Comparison of ENCODE assay signal across 39 cellular contexts in genomic region chr11:110736158-110736553, GRCh38. TPM values are rescaled to one million over a fixed set of nuclear protein-coding genes. Genes with fewer than 3 reads are reported as not detected.
"Had no signal": no experiment of that assay in that cellular context is flagged by ENCODE, and none has a peak within 500 bp of the region (broad histone marks: within the 10 kb centered on the region; RNA-seq: fewer than 3 reads in every experiment).

No MANE protein-coding gene starts in this region.

- H3K4me1 ChIP-seq: adrenal gland, ascending aorta, body of pancreas, breast epithelium had no signal

- H3K27ac Mint-ChIP-seq: activated naive CD4-positive, alpha-beta T cell treated with anti-CD3 and anti-CD28 coated beads for 36 hours; activated naive CD4-positive, alpha-beta T cell treated with anti-CD3 and anti-CD28 coated beads, Interleukin-2, amount 10 ng/mL, durations not matched to agents 7 days and 5 days; activated naive CD4-positive, alpha-beta T cell treated with anti-CD3 and anti-CD28 coated beads, Interleukin-2, amount 50 U/mL, for 24 hours; activated naive CD4-positive, alpha-beta T cell treated with anti-CD3 and anti-CD28 coated beads, Interleukin-2, amount 50 U/mL, for 72 hours; activated naive CD8-positive, alpha-beta T cell; activated naive CD8-positive, alpha-beta T cell treated with anti-CD3 and anti-CD28 coated beads, Interleukin-2, amount 10 ng/mL, durations not matched to agents 7 days and 5 days; activated naive CD8-positive, alpha-beta T cell treated with anti-CD3 and anti-CD28 coated beads, Interleukin-2, amount 50 U/mL, for 24 hours; activated T-cell treated with anti-CD3 and anti-CD28 coated beads, Interleukin-2, amount 50 U/mL, for 24 hours; activated T-cell treated with anti-CD3 and anti-CD28 coated beads, Interleukin-2, amount 50 U/mL, for 72 hours; activated T-helper 1 cell treated with anti-CD3 and anti-CD28 coated beads, Interleukin-12 subunit alpha, Interleukin-12 subunit beta, Interleukin-2, Interleukin-4 antibody, amounts not matched to agents 30 ng/mL and 10 ng/mL and 1 ng/mL, durations not matched to agents 14 hours and 24 hours and 36 hours; activated T-helper 17 cell treated with anti-CD3 and anti-CD28 coated beads, Interleukin-2, amount 50 U/mL, for 72 hours; activated T-helper 2 cell treated with anti-CD3 and anti-CD28 coated beads, Interferon-gamma antibody, Interleukin-2, Interleukin-4, amounts not matched to agents 10 μg/mL and 5 μg/mL and 100 μg/mL, durations not matched to agents 14 hours and 24 hours and 36 hours had no signal

- H3K4me1 Mint-ChIP-seq: activated naive CD4-positive, alpha-beta T cell treated with anti-CD3 and anti-CD28 coated beads, Interleukin-2, amount 10 ng/mL, durations not matched to agents 7 days and 5 days; activated naive CD4-positive, alpha-beta T cell treated with anti-CD3 and anti-CD28 coated beads, Interleukin-2, amount 50 U/mL, for 24 hours; activated naive CD8-positive, alpha-beta T cell treated with anti-CD3 and anti-CD28 coated beads for 36 hours; activated naive CD8-positive, alpha-beta T cell treated with anti-CD3 and anti-CD28 coated beads, Interleukin-2, amount 10 ng/mL, durations not matched to agents 7 days and 5 days; activated naive CD8-positive, alpha-beta T cell treated with anti-CD3 and anti-CD28 coated beads, Interleukin-2, amount 50 U/mL, for 24 hours; activated T-helper 17 cell treated with anti-CD3 and anti-CD28 coated beads, Interleukin-2, amount 50 U/mL, for 72 hours; central memory CD8-positive, alpha-beta T cell had no signal

- DNase-seq: activated effector memory CD4-positive, alpha-beta T cell treated with anti-CD3 and anti-CD28 coated beads, Interleukin-2, amount 50 U/mL, for 16 hours; activated effector memory CD4-positive, alpha-beta T cell treated with Interleukin-2 at 50 U/mL for 16 hours; activated gamma-delta T cell; activated gamma-delta T cell treated with Interleukin-2 at 50 U/mL for 16 hours; activated naive CD4-positive, alpha-beta T cell; activated naive CD4-positive, alpha-beta T cell treated with anti-CD3 and anti-CD28 coated beads for 36 hours; activated naive CD4-positive, alpha-beta T cell treated with anti-CD3 and anti-CD28 coated beads, Interleukin-2, amount 10 ng/mL, durations not matched to agents 7 days and 5 days; activated naive CD4-positive, alpha-beta T cell treated with anti-CD3 and anti-CD28 coated beads, Interleukin-2, amount 50 U/mL, for 16 hours; activated naive CD8-positive, alpha-beta T cell treated with anti-CD3 and anti-CD28 coated beads for 36 hours; activated naive CD8-positive, alpha-beta T cell treated with anti-CD3 and anti-CD28 coated beads, Interleukin-2, amount 10 ng/mL, durations not matched to agents 7 days and 5 days; activated naive CD8-positive, alpha-beta T cell treated with anti-CD3 and anti-CD28 coated beads, Interleukin-2, amount 50 U/mL, for 24 hours; activated T-cell treated with anti-CD3 and anti-CD28 coated beads, Interleukin-2, amount 50 U/mL, for 1 hour; activated T-cell treated with anti-CD3 and anti-CD28 coated beads, Interleukin-2, amount 50 U/mL, for 24 hours; activated T-cell treated with anti-CD3 and anti-CD28 coated beads, Interleukin-2, amount 50 U/mL, for 4 hours; activated T-cell treated with anti-CD3 and anti-CD28 coated beads, Interleukin-2, amount 50 U/mL, for 48 hours; activated T-cell treated with anti-CD3 and anti-CD28 coated beads, Interleukin-2, amount 50 U/mL, for 72 hours; adrenal gland; amniotic stem cell; amygdala; anterior cingulate cortex; aorta; body of pancreas; brain microvascular endothelial cell; caudate nucleus; central memory CD4-positive, alpha-beta T cell; cerebellar nuclear complex had no signal

- H3K36me3 ChIP-seq: adrenal gland, ascending aorta, brain microvascular endothelial cell, breast epithelium, cardiac muscle cell had no signal

- H3K4me3 ChIP-seq: adrenal gland, ascending aorta, body of pancreas, breast epithelium, cardiac muscle cell had no signal

- FAIRE-seq: astrocyte, bronchial epithelial cell had no signal

- H3K4me3 Mint-ChIP-seq: activated naive CD4-positive, alpha-beta T cell treated with anti-CD3 and anti-CD28 coated beads for 36 hours; activated naive CD4-positive, alpha-beta T cell treated with anti-CD3 and anti-CD28 coated beads, Interleukin-2, amount 10 ng/mL, durations not matched to agents 7 days and 5 days; activated naive CD4-positive, alpha-beta T cell treated with anti-CD3 and anti-CD28 coated beads, Interleukin-2, amount 50 U/mL, for 24 hours; activated naive CD8-positive, alpha-beta T cell; activated naive CD8-positive, alpha-beta T cell treated with anti-CD3 and anti-CD28 coated beads for 36 hours; activated naive CD8-positive, alpha-beta T cell treated with anti-CD3 and anti-CD28 coated beads, Interleukin-2, amount 10 ng/mL, durations not matched to agents 7 days and 5 days; activated naive CD8-positive, alpha-beta T cell treated with anti-CD3 and anti-CD28 coated beads, Interleukin-2, amount 50 U/mL, for 24 hours; activated T-cell treated with anti-CD3 and anti-CD28 coated beads, Interleukin-2, amount 50 U/mL, for 24 hours; activated T-cell treated with anti-CD3 and anti-CD28 coated beads, Interleukin-2, amount 50 U/mL, for 4 hours; activated T-cell treated with anti-CD3 and anti-CD28 coated beads, Interleukin-2, amount 50 U/mL, for 72 hours; activated T-helper 1 cell treated with anti-CD3 and anti-CD28 coated beads, Interleukin-12 subunit alpha, Interleukin-12 subunit beta, Interleukin-2, Interleukin-4 antibody, amounts not matched to agents 30 ng/mL and 10 ng/mL and 1 ng/mL, durations not matched to agents 14 hours and 24 hours and 36 hours; activated T-helper 17 cell treated with anti-CD3 and anti-CD28 coated beads, Interleukin-2, amount 50 U/mL, for 72 hours; brain; central memory CD8-positive, alpha-beta T cell had no signal

- H3K27me3 ChIP-seq: adrenal gland, ascending aorta, body of pancreas, brain microvascular endothelial cell, breast epithelium, cardiac muscle cell had no signal

- ATAC-seq: activated naive CD4-positive, alpha-beta T cell treated with anti-CD3 and anti-CD28 coated beads, Interleukin-2, amount 50 U/mL, for 72 hours; activated naive CD8-positive, alpha-beta T cell treated with anti-CD3 and anti-CD28 coated beads, Interleukin-2, amount 50 U/mL, for 24 hours; activated T-cell treated with anti-CD3 and anti-CD28 coated beads, Interleukin-2, amount 50 U/mL, for 4 hours; activated T-cell treated with anti-CD3 and anti-CD28 coated beads, Interleukin-2, amount 50 U/mL, for 72 hours; activated T-helper 17 cell treated with anti-CD3 and anti-CD28 coated beads, Interleukin-2, amount 50 U/mL, for 72 hours; body of pancreas had no signal

- H3K27ac ChIP-seq: adrenal gland, ascending aorta, body of pancreas, brain microvascular endothelial cell, breast epithelium, cardiac muscle cell had no signal

- H3K9me3 Mint-ChIP-seq: activated naive CD4-positive, alpha-beta T cell treated with anti-CD3 and anti-CD28 coated beads for 36 hours; activated naive CD4-positive, alpha-beta T cell treated with anti-CD3 and anti-CD28 coated beads, Interleukin-2, amount 10 ng/mL, durations not matched to agents 7 days and 5 days; activated naive CD4-positive, alpha-beta T cell treated with anti-CD3 and anti-CD28 coated beads, Interleukin-2, amount 50 U/mL, for 24 hours; activated naive CD4-positive, alpha-beta T cell treated with anti-CD3 and anti-CD28 coated beads, Interleukin-2, amount 50 U/mL, for 72 hours; activated naive CD8-positive, alpha-beta T cell treated with anti-CD3 and anti-CD28 coated beads for 36 hours; activated naive CD8-positive, alpha-beta T cell treated with anti-CD3 and anti-CD28 coated beads, Interleukin-2, amount 10 ng/mL, durations not matched to agents 7 days and 5 days; activated naive CD8-positive, alpha-beta T cell treated with anti-CD3 and anti-CD28 coated beads, Interleukin-2, amount 50 U/mL, for 24 hours; activated T-cell treated with anti-CD3 and anti-CD28 coated beads, Interleukin-2, amount 50 U/mL, for 24 hours; activated T-cell treated with anti-CD3 and anti-CD28 coated beads, Interleukin-2, amount 50 U/mL, for 4 hours; activated T-cell treated with anti-CD3 and anti-CD28 coated beads, Interleukin-2, amount 50 U/mL, for 72 hours; activated T-helper 1 cell treated with anti-CD3 and anti-CD28 coated beads, Interleukin-12 subunit alpha, Interleukin-12 subunit beta, Interleukin-2, Interleukin-4 antibody, amounts not matched to agents 30 ng/mL and 10 ng/mL and 1 ng/mL, durations not matched to agents 14 hours and 24 hours and 36 hours; activated T-helper 17 cell treated with anti-CD3 and anti-CD28 coated beads, Interleukin-2, amount 50 U/mL, for 72 hours; activated T-helper 2 cell treated with anti-CD3 and anti-CD28 coated beads, Interferon-gamma antibody, Interleukin-2, Interleukin-4, amounts not matched to agents 10 μg/mL and 5 μg/mL and 100 μg/mL, durations not matched to agents 14 hours and 24 hours and 36 hours; brain; central memory CD8-positive, alpha-beta T cell had no signal

- H3K36me3 Mint-ChIP-seq: activated naive CD4-positive, alpha-beta T cell treated with anti-CD3 and anti-CD28 coated beads, Interleukin-2, amount 10 ng/mL, durations not matched to agents 7 days and 5 days; activated naive CD4-positive, alpha-beta T cell treated with anti-CD3 and anti-CD28 coated beads, Interleukin-2, amount 50 U/mL, for 24 hours; activated naive CD4-positive, alpha-beta T cell treated with anti-CD3 and anti-CD28 coated beads, Interleukin-2, amount 50 U/mL, for 72 hours; activated naive CD8-positive, alpha-beta T cell; activated naive CD8-positive, alpha-beta T cell treated with anti-CD3 and anti-CD28 coated beads for 36 hours; activated naive CD8-positive, alpha-beta T cell treated with anti-CD3 and anti-CD28 coated beads, Interleukin-2, amount 10 ng/mL, durations not matched to agents 7 days and 5 days; brain had no signal

- H3K9me3 ChIP-seq: adrenal gland, ascending aorta, body of pancreas, breast epithelium had no signal

RNA-seq across cellular contexts. Expression of gene ARHGAP20, which starts 23.9 kb away (rescaled TPM):
- total RNA-seq: activated T-helper 1 cell treated with anti-CD3 and anti-CD28 coated beads, Interleukin-12 subunit alpha, Interleukin-12 subunit beta, Interleukin-2, Interleukin-4 antibody, amounts not matched to agents 30 ng/mL and 10 ng/mL and 1 ng/mL, durations not matched to agents 14 hours and 24 hours and 36 hours; activated T-helper 17 cell treated with anti-CD3 and anti-CD28 coated beads, Interleukin-2, amount 50 U/mL, for 72 hours; activated T-helper 2 cell treated with anti-CD3 and anti-CD28 coated beads, Interferon-gamma antibody, Interleukin-2, Interleukin-4, amounts not matched to agents 10 μg/mL and 5 μg/mL and 100 μg/mL, durations not matched to agents 14 hours and 24 hours and 36 hours had no signal
